ENCODE assay signal across 1 cellular context in the genomic region with DNA sequence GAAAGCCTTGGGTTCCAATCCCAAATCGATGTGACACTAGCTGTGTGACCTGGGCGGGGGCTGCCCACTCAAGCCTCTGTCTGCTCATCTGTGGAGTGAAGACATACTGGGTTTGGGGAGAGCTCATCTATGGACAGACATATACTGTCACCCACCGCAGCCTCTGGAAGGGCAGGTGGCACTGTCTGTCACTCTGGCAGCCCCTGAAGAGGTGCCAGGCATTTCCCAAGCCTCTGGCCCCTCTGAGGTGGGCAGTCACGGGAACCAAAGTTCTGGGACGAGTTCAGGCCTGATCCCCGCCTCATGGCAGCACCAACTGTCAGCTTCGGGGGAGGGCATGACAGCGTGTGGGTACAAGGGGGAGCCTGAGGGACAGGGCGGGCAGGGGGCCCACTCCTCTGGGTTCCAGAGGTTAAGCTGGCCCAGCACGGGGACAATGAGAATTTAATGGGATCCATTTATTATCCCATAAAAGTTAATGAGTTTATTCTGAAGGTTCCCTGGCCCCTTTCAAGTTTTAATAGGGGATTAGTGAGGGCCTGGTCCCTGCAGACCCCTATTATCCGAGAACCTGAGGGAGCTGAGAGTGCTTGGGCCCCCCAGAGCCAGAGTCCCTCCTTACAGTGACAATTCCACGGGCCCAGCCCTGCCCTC.
TF ChIP-seq lines count a peak whose summit lies in the region.

No MANE protein-coding gene starts in this region.

TF ChIP-seq in GM23338, 12 proteins besides CTCF, POLR2A, EP300 and RAD21 (continued from another document):
- TF ChIP-seq, protein P1, sequence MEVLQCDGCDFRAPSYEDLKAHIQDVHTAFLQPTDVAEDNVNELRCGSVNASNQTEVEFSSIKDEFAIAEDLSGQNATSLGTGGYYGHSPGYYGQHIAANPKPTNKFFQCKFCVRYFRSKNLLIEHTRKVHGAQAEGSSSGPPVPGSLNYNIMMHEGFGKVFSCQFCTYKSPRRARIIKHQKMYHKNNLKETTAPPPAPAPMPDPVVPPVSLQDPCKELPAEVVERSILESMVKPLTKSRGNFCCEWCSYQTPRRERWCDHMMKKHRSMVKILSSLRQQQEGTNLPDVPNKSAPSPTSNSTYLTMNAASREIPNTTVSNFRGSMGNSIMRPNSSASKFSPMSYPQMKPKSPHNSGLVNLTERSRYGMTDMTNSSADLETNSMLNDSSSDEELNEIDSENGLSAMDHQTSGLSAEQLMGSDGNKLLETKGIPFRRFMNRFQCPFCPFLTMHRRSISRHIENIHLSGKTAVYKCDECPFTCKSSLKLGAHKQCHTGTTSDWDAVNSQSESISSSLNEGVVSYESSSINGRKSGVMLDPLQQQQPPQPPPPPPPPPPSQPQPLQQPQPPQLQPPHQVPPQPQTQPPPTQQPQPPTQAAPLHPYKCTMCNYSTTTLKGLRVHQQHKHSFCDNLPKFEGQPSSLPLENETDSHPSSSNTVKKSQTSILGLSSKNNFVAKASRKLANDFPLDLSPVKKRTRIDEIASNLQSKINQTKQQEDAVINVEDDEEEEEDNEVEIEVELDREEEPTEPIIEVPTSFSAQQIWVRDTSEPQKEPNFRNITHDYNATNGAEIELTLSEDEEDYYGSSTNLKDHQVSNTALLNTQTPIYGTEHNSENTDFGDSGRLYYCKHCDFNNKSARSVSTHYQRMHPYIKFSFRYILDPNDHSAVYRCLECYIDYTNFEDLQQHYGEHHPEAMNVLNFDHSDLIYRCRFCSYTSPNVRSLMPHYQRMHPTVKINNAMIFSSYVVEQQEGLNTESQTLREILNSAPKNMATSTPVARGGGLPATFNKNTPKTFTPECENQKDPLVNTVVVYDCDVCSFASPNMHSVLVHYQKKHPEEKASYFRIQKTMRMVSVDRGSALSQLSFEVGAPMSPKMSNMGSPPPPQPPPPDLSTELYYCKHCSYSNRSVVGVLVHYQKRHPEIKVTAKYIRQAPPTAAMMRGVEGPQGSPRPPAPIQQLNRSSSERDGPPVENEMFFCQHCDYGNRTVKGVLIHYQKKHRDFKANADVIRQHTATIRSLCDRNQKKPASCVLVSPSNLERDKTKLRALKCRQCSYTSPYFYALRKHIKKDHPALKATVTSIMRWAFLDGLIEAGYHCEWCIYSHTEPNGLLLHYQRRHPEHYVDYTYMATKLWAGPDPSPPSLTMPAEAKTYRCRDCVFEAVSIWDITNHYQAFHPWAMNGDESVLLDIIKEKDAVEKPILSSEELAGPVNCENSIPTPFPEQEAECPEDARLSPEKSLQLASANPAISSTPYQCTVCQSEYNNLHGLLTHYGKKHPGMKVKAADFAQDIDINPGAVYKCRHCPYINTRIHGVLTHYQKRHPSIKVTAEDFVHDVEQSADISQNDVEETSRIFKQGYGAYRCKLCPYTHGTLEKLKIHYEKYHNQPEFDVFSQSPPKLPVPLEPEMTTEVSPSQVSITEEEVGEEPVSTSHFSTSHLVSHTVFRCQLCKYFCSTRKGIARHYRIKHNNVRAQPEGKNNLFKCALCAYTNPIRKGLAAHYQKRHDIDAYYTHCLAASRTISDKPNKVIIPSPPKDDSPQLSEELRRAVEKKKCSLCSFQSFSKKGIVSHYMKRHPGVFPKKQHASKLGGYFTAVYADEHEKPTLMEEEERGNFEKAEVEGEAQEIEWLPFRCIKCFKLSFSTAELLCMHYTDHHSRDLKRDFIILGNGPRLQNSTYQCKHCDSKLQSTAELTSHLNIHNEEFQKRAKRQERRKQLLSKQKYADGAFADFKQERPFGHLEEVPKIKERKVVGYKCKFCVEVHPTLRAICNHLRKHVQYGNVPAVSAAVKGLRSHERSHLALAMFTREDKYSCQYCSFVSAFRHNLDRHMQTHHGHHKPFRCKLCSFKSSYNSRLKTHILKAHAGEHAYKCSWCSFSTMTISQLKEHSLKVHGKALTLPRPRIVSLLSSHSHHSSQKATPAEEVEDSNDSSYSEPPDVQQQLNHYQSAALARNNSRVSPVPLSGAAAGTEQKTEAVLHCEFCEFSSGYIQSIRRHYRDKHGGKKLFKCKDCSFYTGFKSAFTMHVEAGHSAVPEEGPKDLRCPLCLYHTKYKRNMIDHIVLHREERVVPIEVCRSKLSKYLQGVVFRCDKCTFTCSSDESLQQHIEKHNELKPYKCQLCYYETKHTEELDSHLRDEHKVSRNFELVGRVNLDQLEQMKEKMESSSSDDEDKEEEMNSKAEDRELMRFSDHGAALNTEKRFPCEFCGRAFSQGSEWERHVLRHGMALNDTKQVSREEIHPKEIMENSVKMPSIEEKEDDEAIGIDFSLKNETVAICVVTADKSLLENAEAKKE (CRISPR knock-in tag; IDR thresholded peaks at IDR 0.05), result no peak
- TF ChIP-seq ZNF331 (CRISPR knock-in tag; IDR thresholded peaks at IDR 0.05; ENCODE audit: low read depth) (no peak), EZH2 (IDR thresholded peaks at IDR 0.05; ENCODE audit: low read depth, unreplicated experiment) (no peak), JUNB (IDR thresholded peaks at IDR 0.05; ENCODE audit: unreplicated experiment) (no peak), ETS1 (IDR thresholded peaks at IDR 0.05) (no peak)
